23 cellular contexts compared by ENCODE assay signal in the genomic region with DNA sequence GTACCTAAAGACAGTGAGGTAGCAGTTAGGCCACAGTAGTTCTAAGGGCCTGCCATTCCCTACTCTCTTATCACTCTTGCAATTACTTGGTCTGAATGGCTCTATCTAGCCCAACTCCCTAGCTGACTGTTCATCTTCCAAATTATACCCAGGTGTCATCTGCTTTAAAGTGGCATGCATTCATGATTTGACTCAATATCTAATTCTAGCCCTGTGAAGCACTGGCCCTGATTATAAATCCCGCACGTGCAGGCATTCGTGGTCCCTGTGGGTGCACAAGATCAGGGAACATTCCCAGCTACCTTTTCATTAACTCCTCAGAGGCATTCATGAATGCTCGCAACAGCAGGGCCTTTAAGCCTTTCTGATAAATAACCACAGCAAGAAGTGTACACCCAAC. TPM values are rescaled to one million over a fixed set of nuclear protein-coding genes. Genes with fewer than 3 reads are reported as not detected.
"Had no signal": no experiment of that assay in that cellular context is flagged by ENCODE, and none has a peak within 500 bp of the region (broad histone marks: within the 10 kb centered on the region; RNA-seq: fewer than 3 reads in every experiment).

No MANE protein-coding gene starts in this region.

- H3K36me3 ChIP-seq: cardiac muscle cell, left ventricle myocardium inferior, tibial artery had no signal

- DNase-seq: activated B cell treated with CpG ODN at 0.5 μM for 24 hours; activated CD4-positive, alpha-beta memory T cell treated with anti-CD3 and anti-CD28 coated beads for 36 hours; activated CD4-positive, alpha-beta T cell treated with anti-CD3 and anti-CD28 coated beads for 4 hours; activated effector memory CD4-positive, alpha-beta T cell treated with anti-CD3 and anti-CD28 coated beads, Interleukin-2, amount 50 U/mL, for 16 hours; activated naive CD4-positive, alpha-beta T cell treated with anti-CD3 and anti-CD28 coated beads, Interleukin-2, amount 50 U/mL, for 16 hours; activated T-cell treated with anti-CD3 and anti-CD28 coated beads for 4 hours; anterior cingulate cortex; body of pancreas; dermis blood vessel endothelial cell; effector CD8-positive, alpha-beta T cell; hippocampal formation; left ventricle myocardium inferior; mammary epithelial cell; naive B cell; stimulated activated CD4-positive, alpha-beta T cell treated with anti-CD3 and anti-CD28 coated beads, Interleukin-12 subunit alpha, Interleukin-12 subunit beta, amount 100 ng/mL, for 4 hours; stimulated activated CD4-positive, alpha-beta T cell treated with anti-CD3 and anti-CD28 coated beads, Interleukin-4, amount 100 ng/mL, for 4 hours; T-helper 9 cell had no signal

- H3K9me3 ChIP-seq: body of pancreas, left ventricle myocardium inferior, tibial artery had no signal

- H3K27me3 ChIP-seq: body of pancreas, cardiac muscle cell, tibial artery had no signal

- H3K27ac ChIP-seq: body of pancreas, cardiac muscle cell, left ventricle myocardium inferior had no signal

- H3K4me3 ChIP-seq: body of pancreas, cardiac muscle cell, left ventricle myocardium inferior, tibial artery had no signal

- ATAC-seq: body of pancreas had no signal

RNA-seq across cellular contexts. Expression of a gene that starts 59.7 kb away (rescaled TPM):
- total RNA-seq: body of pancreas, omental fat pad, posterior vena cava, skeletal muscle tissue, urinary bladder had no signal
